Comparison of ENCODE assay signal across 20 cellular contexts in genomic region chr16:73951541-73951940, GRCh38.
DNase-seq lines count a peak whose midpoint lies in the region; ATAC-seq and TF ChIP-seq lines count a peak whose summit lies in the region.
"Had no signal": no experiment of that assay in that cellular context is flagged by ENCODE, and none has a peak within 500 bp of the region (broad histone marks: within the 10 kb centered on the region; RNA-seq: fewer than 3 reads in every experiment).

No MANE protein-coding gene starts in this region.

- 52 to 79% methylated on average over 2 to 3 of the region's 3 CpGs for WGBS in endodermal cell (ENCODE audit: insufficient coverage in 1 of 2, insufficient read length in 1 of 2), 2 experiments

- H3K9me3 ChIP-seq in endodermal cell (ENCODE audit: control insufficient read depth, low read length) (no peaks in the 10 kb centered on the region), left lung (no peaks in the 10 kb centered on the region), gastrocnemius medialis (no peaks in the 10 kb centered on the region), MG63 (no peaks in the 10 kb centered on the region)
- H3K9me3 ChIP-seq: ascending aorta, HAP-1, vagina had no signal

- no peaks in the 10 kb centered on the region for H3K9me3 Mint-ChIP-seq in endodermal cell
- H3K9me3 Mint-ChIP-seq: activated naive CD4-positive, alpha-beta T cell treated with anti-CD3 and anti-CD28 coated beads for 36 hours; memory B cell; stimulated activated naive CD8-positive, alpha-beta T cell treated with anti-CD3 and anti-CD28 coated beads, Interleukin-15, amount 100 ng/mL, for 72 hours had no signal

- H3K27ac ChIP-seq in endodermal cell (ENCODE audit: low read depth, low read length) (peak overlapping the region; percentile 34), left lung (no peak overlapping the region), gastrocnemius medialis (peak overlapping the region; percentile 9 to 51 (median 34))
- H3K27ac ChIP-seq: ascending aorta, epithelial cell of prostate, KMS-11, vagina had no signal

- H3K4me3 ChIP-seq in endodermal cell (ENCODE audit: low read length) (no peak overlapping the region), left lung (no peak overlapping the region), gastrocnemius medialis (no peak overlapping the region), MG63 (no peak overlapping the region)
- H3K4me3 ChIP-seq: ascending aorta, HAP-1, vagina had no signal

- in situ Hi-C loops in gastrocnemius medialis (cut with MboI; ENCODE audit: low sequenced_read_pairs in 4 of 4), result no loop called here

- H3K4me1 ChIP-seq in endodermal cell (ENCODE audit: control insufficient read depth, insufficient read depth, low read length), result no peaks in the 10 kb centered on the region
- H3K4me1 ChIP-seq in left lung, result no peaks in the 10 kb centered on the region
- peaks cover 14 to 16% of the 10 kb centered on the region in 2 donors for H3K4me1 ChIP-seq in gastrocnemius medialis
- H3K4me1 ChIP-seq: ascending aorta, HAP-1 had no signal

- H3K27me3 ChIP-seq in endodermal cell (ENCODE audit: control insufficient read depth, insufficient read depth, low read length, poor library complexity, severe bottlenecking), result no peaks in the 10 kb centered on the region
- no peaks in the 10 kb centered on the region for H3K27me3 ChIP-seq in left lung
- H3K27me3 ChIP-seq in gastrocnemius medialis, result no peaks in the 10 kb centered on the region
- no peaks in the 10 kb centered on the region for H3K27me3 ChIP-seq in MG63
- H3K27me3 ChIP-seq: ascending aorta, vagina had no signal

- H3K9ac ChIP-seq in endodermal cell (ENCODE audit: extremely low read depth, low read length, poor library complexity, severe bottlenecking), result no peak overlapping the region
- H3K9ac ChIP-seq: KMS-11 had no signal

- ATAC-seq in left lung (peak; percentile 40), gastrocnemius medialis (peak; percentile 6 to 14), HG03571 (IDR thresholded peaks at IDR 0.05; ENCODE audit: unreplicated experiment) (no peak)
- ATAC-seq: stimulated activated naive CD8-positive, alpha-beta T cell treated with anti-CD3 and anti-CD28 coated beads, Interleukin-15, amount 100 ng/mL, for 72 hours had no signal

- H3K36me3 ChIP-seq in endodermal cell (ENCODE audit: control insufficient read depth, insufficient read depth, low read length), result no peaks in the 10 kb centered on the region
- H3K36me3 ChIP-seq in left lung, result no peaks in the 10 kb centered on the region
- H3K36me3 ChIP-seq in gastrocnemius medialis, result no peaks in the 10 kb centered on the region
- H3K36me3 ChIP-seq in MG63, result no peaks in the 10 kb centered on the region
- H3K36me3 ChIP-seq: ascending aorta, HAP-1, vagina had no signal

- H3K4me3 Mint-ChIP-seq in endodermal cell, result no peak overlapping the region
- H3K4me3 Mint-ChIP-seq: activated naive CD4-positive, alpha-beta T cell treated with anti-CD3 and anti-CD28 coated beads for 36 hours; memory B cell; stimulated activated naive CD8-positive, alpha-beta T cell treated with anti-CD3 and anti-CD28 coated beads, Interleukin-15, amount 100 ng/mL, for 72 hours had no signal

- TF ChIP-seq POLR2A in gastrocnemius medialis (IDR thresholded peaks at IDR 0.05), result no peak

- intact Hi-C loops in left lung (cut with DNase I), result no loop called here
- intact Hi-C loops in gastrocnemius medialis (cut with DNase I; ENCODE audit: low total_unique reads), result no loop called here

- DNase-seq in GM03348 (ENCODE audit: low spot score), result peak; percentile 37
- no peak for DNase-seq in endodermal cell
- no peak for DNase-seq in left lung
- DNase-seq in gastrocnemius medialis, result peak in 1 of 2 donors; percentile 13
- DNase-seq in cortex of kidney (lab: John Stamatoyannopoulos, UW), result no peak
- no peak for DNase-seq in D341Med (ENCODE audit: low spot score)
- no peak for DNase-seq in MG63
- DNase-seq: activated naive CD4-positive, alpha-beta T cell treated with anti-CD3 and anti-CD28 coated beads for 36 hours; activated T-cell treated with anti-CD3 and anti-CD28 coated beads for 4 hours; dermis blood vessel endothelial cell; NCI-H1105 treated with DMSO at 0.1 percent for 48 hours; NCI-H510A; stimulated activated naive CD8-positive, alpha-beta T cell treated with anti-CD3 and anti-CD28 coated beads, Interleukin-15, amount 100 ng/mL, for 72 hours had no signal

- no peaks in the 10 kb centered on the region for H3K27me3 Mint-ChIP-seq in endodermal cell (ENCODE audit: insufficient read depth)
- H3K27me3 Mint-ChIP-seq: memory B cell; stimulated activated naive CD8-positive, alpha-beta T cell treated with anti-CD3 and anti-CD28 coated beads, Interleukin-15, amount 100 ng/mL, for 72 hours had no signal

- peaks cover 2% of the 10 kb centered on the region for H3K4me1 Mint-ChIP-seq in endodermal cell
- H3K4me1 Mint-ChIP-seq: memory B cell; stimulated activated naive CD8-positive, alpha-beta T cell treated with anti-CD3 and anti-CD28 coated beads, Interleukin-15, amount 100 ng/mL, for 72 hours had no signal

- no peaks in the 10 kb centered on the region for H3K36me3 Mint-ChIP-seq in endodermal cell (ENCODE audit: low read depth)
- H3K36me3 Mint-ChIP-seq: memory B cell had no signal

- TF ChIP-seq CTCF in endodermal cell (conservative IDR thresholded peaks at IDR 0.05) (no peak), left lung (IDR thresholded peaks at IDR 0.05) (no peak), gastrocnemius medialis (IDR thresholded peaks at IDR 0.05 in 4 of 5, conservative IDR thresholded peaks at IDR 0.05 in 1 of 5) (no peak)

- no peak overlapping the region for H3K27ac Mint-ChIP-seq in endodermal cell
- H3K27ac Mint-ChIP-seq: activated naive CD4-positive, alpha-beta T cell treated with anti-CD3 and anti-CD28 coated beads for 36 hours; memory B cell; stimulated activated naive CD8-positive, alpha-beta T cell treated with anti-CD3 and anti-CD28 coated beads, Interleukin-15, amount 100 ng/mL, for 72 hours had no signal

Comparison
In these comparisons a context has a peak if more than half of its experiments do, and no peak if none do; other contexts are left out.
1. H3K27ac ChIP-seq: peak in endodermal cell (single experiment) and gastrocnemius medialis (4 of 4); none in left lung (0 of 2).